In genomic region chr4:57159866-57160265, GRCh38 we compare ENCODE assay signal across 20 cellular contexts. TPM values are rescaled to one million over a fixed set of nuclear protein-coding genes. Genes with fewer than 3 reads are reported as not detected.
"Had no signal": no experiment of that assay in that cellular context is flagged by ENCODE, and none has a peak within 500 bp of the region (broad histone marks: within the 10 kb centered on the region; RNA-seq: fewer than 3 reads in every experiment).

No MANE protein-coding gene starts in this region.

- DNase-seq: activated CD4-positive, alpha-beta T cell treated with anti-CD3 and anti-CD28 coated beads, Interleukin-2, amount 50 U/mL, for 1 hour; activated CD4-positive, CD25-positive, alpha-beta regulatory T cell treated with anti-CD3 and anti-CD28 coated beads, Interleukin-2, amount 50 U/mL, for 72 hours; activated CD8-positive, alpha-beta memory T cell treated with anti-CD3 and anti-CD28 coated beads, Interleukin-2, amount 50 U/mL, for 4 hours; activated naive CD4-positive, alpha-beta T cell treated with anti-CD3 and anti-CD28 coated beads for 36 hours; activated T-cell treated with anti-CD3 and anti-CD28 coated beads, Interleukin-2, amount 50 U/mL, for 4 hours; anterior cingulate cortex; brain microvascular endothelial cell; effector CD8-positive, alpha-beta T cell; esophagus squamous epithelium; head of caudate nucleus; left lung; stimulated activated CD4-positive, alpha-beta T cell treated with anti-CD3 and anti-CD28 coated beads, Interleukin-15, amount 100 ng/mL, for 24 hours; stimulated activated CD4-positive, alpha-beta T cell treated with anti-CD3 and anti-CD28 coated beads, Interleukin-2, amount 100 ng/mL, for 48 hours; uterus had no signal

- H3K4me1 ChIP-seq: prostate gland, uterus had no signal

- H3K27ac ChIP-seq: brain microvascular endothelial cell, esophagus squamous epithelium, left lung, prostate gland, right atrium auricular region, skin epidermis, tibial nerve, uterus, VCaP had no signal

- H3K27me3 ChIP-seq: brain microvascular endothelial cell, right atrium auricular region, tibial nerve, uterus had no signal

- ATAC-seq: activated T-cell treated with anti-CD3 and anti-CD28 coated beads, Interleukin-2, amount 50 U/mL, for 4 hours; left lung had no signal

- H3K9me3 ChIP-seq: esophagus squamous epithelium, left lung, prostate gland, right atrium auricular region, uterus had no signal

- H3K4me3 ChIP-seq: esophagus squamous epithelium, left lung, prostate gland, right atrium auricular region, skin epidermis, tibial nerve, uterus had no signal

- H3K36me3 ChIP-seq: brain microvascular endothelial cell, esophagus squamous epithelium, left lung, prostate gland, right atrium auricular region, tibial nerve, uterus had no signal

RNA-seq across cellular contexts. Expression of gene IGFBP7, which starts 49.7 kb away (rescaled TPM):
- total RNA-seq: T-helper 1 cell treated with Interleukin-12 subunit alpha and Interleukin-12 subunit beta and Interleukin-4 antibody, amounts not matched to agents 30 ng/mL and 1 ng/mL, for 36 hours had no signal
